ENCODE assay signal across 9 cellular contexts in the genomic region with DNA sequence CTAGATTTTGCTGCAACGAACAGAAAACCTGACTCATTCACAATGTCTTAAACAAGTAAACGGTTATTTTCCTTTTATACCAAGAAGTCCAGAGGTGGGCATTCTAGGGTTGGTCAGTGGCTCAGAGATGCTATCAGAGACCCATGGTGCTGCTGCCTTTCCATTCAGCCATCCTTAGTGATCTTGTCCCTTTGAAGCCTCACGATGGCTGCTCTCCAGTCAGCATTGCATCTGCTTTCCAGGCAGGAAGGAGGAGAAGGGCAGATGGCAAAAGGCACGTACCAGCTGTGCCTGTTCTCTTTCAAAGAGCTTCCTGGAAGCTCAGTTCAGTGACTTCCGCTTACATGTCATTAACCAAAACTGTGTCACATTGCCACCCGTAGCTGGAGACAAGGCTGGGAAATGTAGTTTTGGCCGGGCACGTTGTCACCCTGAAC. TPM values are rescaled to one million over a fixed set of nuclear protein-coding genes. Genes with fewer than 3 reads are reported as not detected.
A peak's percentile ranks its signal among the peaks of the same experiment; 100 is the strongest.
DNase-seq lines count a peak whose midpoint lies in the region; ATAC-seq and TF ChIP-seq lines count a peak whose summit lies in the region.
"Had no signal": no experiment of that assay in that cellular context is flagged by ENCODE, and none has a peak within 500 bp of the region (broad histone marks: within the 10 kb centered on the region; RNA-seq: fewer than 3 reads in every experiment).

No MANE protein-coding gene starts in this region.

- H3K27me3 ChIP-seq in skeletal muscle satellite cell (ENCODE audit: control insufficient read depth, insufficient read depth, low read length) (no peaks in the 10 kb centered on the region), ovary (no peaks in the 10 kb centered on the region)

- TF ChIP-seq EP300 in ovary (IDR thresholded peaks at IDR 0.05), result no peak

- peaks cover 2% of the 10 kb centered on the region for H3K36me3 ChIP-seq in skeletal muscle satellite cell (ENCODE audit: insufficient read depth, low read length)
- no peaks in the 10 kb centered on the region for H3K36me3 ChIP-seq in ovary

- no peak for TF ChIP-seq POLR2A in erythroblast (IDR thresholded peaks at IDR 0.05; ENCODE audit: low read length)
- TF ChIP-seq POLR2A in ovary (IDR thresholded peaks at IDR 0.05), result no peak

- intact Hi-C loops in ovary (cut with DNase I), result no loop called here

- no peak overlapping the region for H3K27ac ChIP-seq in ovary

- TF ChIP-seq CTCF in LNCaP clone FGC (IDR thresholded peaks at IDR 0.05; ENCODE audit: control insufficient read depth, extremely low read depth, insufficient read depth) (no peak), ovary (IDR thresholded peaks at IDR 0.05) (no peak)

- no peaks in the 10 kb centered on the region for H3K9me3 ChIP-seq in skeletal muscle satellite cell (replicated peaks; ENCODE audit: low read length)
- H3K9me3 ChIP-seq in ovary, result no peaks in the 10 kb centered on the region

- H3K4me1 ChIP-seq in skeletal muscle satellite cell (ENCODE audit: control insufficient read depth, insufficient read depth, low read length), result peaks cover 38% of the 10 kb centered on the region
- peaks cover 13% of the 10 kb centered on the region for H3K4me1 ChIP-seq in ovary (ENCODE audit: insufficient read depth)

- H3K9ac ChIP-seq in skeletal muscle satellite cell (ENCODE audit: low read depth, low read length), result peak overlapping the region; percentile 2

- H3K4me3 ChIP-seq in LNCaP clone FGC (ENCODE audit: low read depth, low read length) (peak overlapping the region; percentile 19; the same call in 1 of the 2 replicates), skeletal muscle satellite cell (ENCODE audit: low read length) (peak overlapping the region; percentile 32), ovary (no peak overlapping the region)

- peak; percentile 79 for ATAC-seq in GM21526 (IDR thresholded peaks at IDR 0.05; ENCODE audit: low FRiP score, unreplicated experiment)
- ATAC-seq: Panc1 had no signal

- H3K4me2 ChIP-seq in skeletal muscle satellite cell (ENCODE audit: low read length), result peak overlapping the region; percentile 66

- DNase-seq in GF-D8 (lab: John Stamatoyannopoulos, UW) (peak; percentile 92), LNCaP clone FGC (ENCODE audit: low read depth) (peak; percentile 42), erythroblast (lab: John Stamatoyannopoulos, UW) (peak; percentile 9 to 30), ecto neural progenitor cell (ENCODE audit: low spot score) (no peak), ovary (no peak)
- peak; percentile 60 for DNase-seq in activated CD4-positive, alpha-beta T cell treated with anti-CD3 and anti-CD28 coated beads for 48 hours

- 72 to 82% (median 80%) methylated on average over 8 of the region's 8 CpGs for WGBS in ovary, 3 donors

RNA-seq across cellular contexts. Expression of gene WDFY2, which starts 30.1 kb away (rescaled TPM):
- 11.4 and 13.4 TPM in 2 replicates for total RNA-seq in skeletal muscle satellite cell (2012; rRNA removed)
- total RNA-seq in ovary, result 10 to 100 TPM in 6 of 7 donors, 1 to 10 TPM in 1; 9.9 to 17.9 (median 14.9) TPM
- polyA plus RNA-seq in ovary, result 10 to 100 TPM in 1 of 2 donors, 1 to 10 TPM in 1; 5.4 to 11.6 TPM

Comparison
In these comparisons a context has a peak if more than half of its experiments do, and no peak if none do; other contexts are left out.
1. DNase-seq: peak in GF-D8 (single experiment), LNCaP clone FGC (single experiment), activated CD4-positive, alpha-beta T cell treated with anti-CD3 and anti-CD28 coated beads for 48 hours (single experiment) and erythroblast (2 of 2); none in ecto neural progenitor cell (single experiment) and ovary (0 of 5).